Comparison of ENCODE assay signal across 9 cellular contexts in the genomic region with DNA sequence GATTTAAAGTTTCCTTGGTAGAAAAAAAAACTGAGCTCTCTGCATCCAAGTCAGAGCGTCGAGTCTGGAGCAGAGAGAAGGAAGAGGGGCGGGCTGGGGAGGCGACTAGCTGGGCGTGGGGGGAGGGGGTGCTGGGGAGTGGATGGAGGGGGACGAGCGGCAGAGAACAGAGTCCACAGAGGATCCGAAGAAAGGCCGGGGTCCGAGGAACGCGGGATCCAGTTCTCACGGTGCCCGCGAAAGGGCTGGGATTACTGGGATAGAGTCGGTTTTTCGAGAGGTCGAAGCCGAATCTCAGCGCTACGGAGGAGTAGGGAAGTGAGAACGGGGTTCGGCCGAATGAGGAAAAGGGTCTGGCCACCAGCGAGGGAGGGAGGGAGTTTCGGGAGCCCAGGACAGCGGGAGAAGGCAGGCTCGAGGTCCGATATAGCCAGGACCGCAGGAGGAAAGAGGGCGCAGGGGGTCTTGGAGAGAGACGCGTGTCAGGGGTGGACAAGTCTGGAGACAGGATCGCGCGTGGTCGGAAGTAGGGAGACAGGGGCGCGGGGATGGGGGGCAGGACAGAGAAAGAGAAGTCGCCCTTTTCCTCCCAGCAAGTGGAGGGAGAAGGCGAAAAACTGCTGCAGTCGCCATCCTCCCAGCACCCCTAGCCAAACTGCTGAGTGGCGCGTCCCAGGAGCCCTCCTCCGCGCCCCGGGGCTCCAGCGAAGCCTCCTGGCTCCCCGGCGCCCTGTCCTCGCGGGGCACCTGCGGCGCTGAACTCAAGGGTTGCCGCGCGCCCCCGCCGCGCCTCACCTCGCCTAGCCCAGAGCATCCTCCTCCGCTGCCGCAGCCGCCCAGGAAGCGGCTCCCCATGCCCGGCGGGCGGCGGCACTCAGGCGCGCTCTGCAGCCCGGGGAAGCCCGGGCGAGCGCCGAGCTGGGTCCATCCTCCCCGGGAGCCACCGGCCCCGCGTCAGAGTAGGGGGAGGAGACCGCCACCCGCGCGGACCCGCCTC. TPM values are rescaled to one million over a fixed set of nuclear protein-coding genes. Genes with fewer than 3 reads are reported as not detected.
A peak's percentile ranks its signal among the peaks of the same experiment; 100 is the strongest.
DNase-seq lines count a peak whose midpoint lies in the region; FAIRE-seq and TF ChIP-seq lines count a peak whose summit lies in the region.
"Had no signal": no experiment of that assay in that cellular context is flagged by ENCODE, and none has a peak within 500 bp of the region (broad histone marks: within the 10 kb centered on the region; RNA-seq: fewer than 3 reads in every experiment).

DAB1 (minus strand) TSS at position 926 of the 997 bp plus-strand sequence. CDS start 133,030 bp downstream, outside the sequence.

- H3K4me1 Mint-ChIP-seq in brain: peaks cover 30% of the 10 kb centered on the region

- H3K9me3 Mint-ChIP-seq in brain: peaks cover 0 to 4% (median 0%) of the 10 kb centered on the region in 5 experiments

- H3K9me3 ChIP-seq in kidney (ENCODE audit: control insufficient read depth in 1 of 2, low read length in 2 of 2) (no peaks in the 10 kb centered on the region), subcutaneous abdominal adipose tissue (ENCODE audit: control insufficient read depth in 5 of 5, low read length in 5 of 5) (no peaks in the 10 kb centered on the region)

- TF ChIP-seq CTCF in brain (conservative IDR thresholded peaks at IDR 0.05) (no peak), kidney (IDR thresholded peaks at IDR 0.05; ENCODE audit: borderline replicate concordance, extremely low read depth, insufficient read depth) (no peak)

- H3K4me1 ChIP-seq in kidney (ENCODE audit: control insufficient read depth in 1 of 2, insufficient read depth in 1 of 2, low read depth in 1 of 2, low read length in 2 of 2) (peaks cover 0 to 5% of the 10 kb centered on the region in 2 donors), subcutaneous abdominal adipose tissue (ENCODE audit: control insufficient read depth in 5 of 5, insufficient read depth in 5 of 5, low read length in 5 of 5) (peaks cover 0 to 27% (median 23%) of the 10 kb centered on the region in 5 donors)

- H3K36me3 Mint-ChIP-seq in brain: no peaks in the 10 kb centered on the region

- H3K4me3 ChIP-seq in kidney (ENCODE audit: low read length in 2 of 2) (peak within 1 kb of the TSS; percentile 35 to 52), subcutaneous abdominal adipose tissue (ENCODE audit: low read depth in 1 of 5, low read length in 5 of 5) (peak within 1 kb of the TSS in 4 of 5 donors; percentile 40 to 53 (median 46))

- H3K27me3 ChIP-seq in subcutaneous abdominal adipose tissue (ENCODE audit: control insufficient read depth in 5 of 5, insufficient read depth in 4 of 5, low read length in 5 of 5): peaks cover 20 to 38% (median 33%) of the 10 kb centered on the region in 5 donors

- intact Hi-C loops in kidney (cut with DNase I): no loop called here

- H3K27ac ChIP-seq in kidney (ENCODE audit: low read depth in 2 of 2, low read length in 2 of 2) (no peak within 1 kb of the TSS), subcutaneous abdominal adipose tissue (ENCODE audit: low read depth, low read length) (no peak within 1 kb of the TSS)

- peak within 1 kb of the TSS; percentile 78 to 99 (median 96) for H3K27ac Mint-ChIP-seq in brain

- H3K9ac ChIP-seq in kidney (ENCODE audit: low read length in 2 of 2): no peak within 1 kb of the TSS
- H3K9ac ChIP-seq in subcutaneous abdominal adipose tissue (ENCODE audit: low read length in 5 of 5): no peak within 1 kb of the TSS

- H3K36me3 ChIP-seq in kidney (ENCODE audit: control insufficient read depth in 1 of 2, insufficient read depth in 2 of 2, low read length in 2 of 2): no peaks in the 10 kb centered on the region
- no peaks in the 10 kb centered on the region for H3K36me3 ChIP-seq in subcutaneous abdominal adipose tissue (ENCODE audit: control insufficient read depth in 5 of 5, insufficient read depth in 5 of 5, low read length in 5 of 5)

- peak; percentile 48 for DNase-seq in activated CD8-positive, alpha-beta memory T cell treated with anti-CD3 and anti-CD28 coated beads, Interleukin-2, amount 50 U/mL, for 48 hours
- DNase-seq in activated CD8-positive, alpha-beta memory T cell treated with anti-CD3 and anti-CD28 coated beads for 24 hours: no peak
- DNase-seq in kidney: peak; percentile 52
- no peak for DNase-seq in MV-4-11 (lab: John Stamatoyannopoulos, UW)
- DNase-seq in activated naive CD4-positive, alpha-beta T cell (lab: John Stamatoyannopoulos, UW): no peak
- no peak for DNase-seq in dedifferentiated amniotic fluid mesenchymal stem cell (ENCODE audit: extremely low spot score)

- peaks cover 31% of the 10 kb centered on the region for H3K27me3 Mint-ChIP-seq in brain

- FAIRE-seq in kidney (lab: Jason Lieb, UNC): no peak
- FAIRE-seq: TTC549 had no signal

- peak within 1 kb of the TSS; percentile 92 to 98 (median 94) for H3K4me3 Mint-ChIP-seq in brain

RNA-seq across cellular contexts. Expression of gene DAB1, which starts in this region (rescaled TPM):
- polyA plus RNA-seq in brain (ENCODE audit: insufficient read depth, low read depth, low replicate concordance): 3.4 TPM
- total RNA-seq in kidney: 2.3 TPM
- polyA plus RNA-seq in kidney (ENCODE audit: insufficient read depth, low read depth, low replicate concordance): not detected

Comparison
In these comparisons a context has a peak if more than half of its experiments do, and no peak if none do; other contexts are left out.
1. DNase-seq: peak in activated CD8-positive, alpha-beta memory T cell treated with anti-CD3 and anti-CD28 coated beads, Interleukin-2, amount 50 U/mL, for 48 hours (single experiment) and kidney (single experiment); none in activated CD8-positive, alpha-beta memory T cell treated with anti-CD3 and anti-CD28 coated beads for 24 hours (single experiment), MV-4-11 (single experiment), activated naive CD4-positive, alpha-beta T cell (0 of 4) and dedifferentiated amniotic fluid mesenchymal stem cell (single experiment).